In the genomic region with DNA sequence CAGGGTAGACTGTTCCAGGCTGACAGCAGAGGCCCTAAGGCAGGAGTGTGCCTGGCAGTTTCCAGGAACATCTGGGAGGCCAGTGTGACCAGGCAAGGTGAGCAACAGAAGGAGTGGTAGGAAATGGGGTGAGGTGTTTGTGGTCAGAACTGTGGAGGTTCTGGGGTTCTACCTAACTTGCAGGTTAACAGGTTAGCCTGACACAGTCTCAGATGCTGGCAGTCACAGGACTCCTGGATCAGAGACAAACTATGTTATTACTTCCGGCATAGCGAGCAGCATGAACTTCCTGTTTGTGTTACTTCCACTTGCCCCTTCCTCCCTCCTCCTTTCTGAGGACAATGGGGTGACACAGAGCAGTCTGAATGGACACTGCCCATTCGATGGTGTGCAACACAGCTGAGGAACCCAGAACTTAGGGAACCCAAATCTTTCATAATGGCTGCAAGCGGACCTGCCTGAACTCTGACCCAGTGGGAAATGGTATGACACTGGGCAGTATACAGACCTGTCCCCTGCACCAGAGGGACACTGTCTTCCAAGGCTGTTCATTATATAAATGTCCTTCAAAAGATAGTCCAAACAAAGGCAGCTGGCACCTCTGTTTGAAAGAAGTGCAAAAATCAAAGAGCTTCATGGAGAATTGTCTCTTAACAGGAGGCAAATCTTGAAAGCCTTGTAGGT, we compare ENCODE assay signal across 9 cellular contexts. TPM values are rescaled to one million over a fixed set of nuclear protein-coding genes. Genes with fewer than 3 reads are reported as not detected.
DNase-seq lines count a peak whose midpoint lies in the region; ATAC-seq and TF ChIP-seq lines count a peak whose summit lies in the region.
"Had no signal": no experiment of that assay in that cellular context is flagged by ENCODE, and none has a peak within 500 bp of the region (broad histone marks: within the 10 kb centered on the region; RNA-seq: fewer than 3 reads in every experiment).

No MANE protein-coding gene starts in this region.

- H3K27me3 Mint-ChIP-seq in central memory CD8-positive, alpha-beta T cell: no peaks in the 10 kb centered on the region

- H3K27me3 ChIP-seq in PC-3 (ENCODE audit: low read length): no peaks in the 10 kb centered on the region

- peak overlapping the region; percentile 84 for H3K27ac Mint-ChIP-seq in central memory CD8-positive, alpha-beta T cell (ENCODE audit: low read depth)

- peaks cover 18% of the 10 kb centered on the region for H3K79me2 ChIP-seq in PC-3 (ENCODE audit: low read length)

- no peak overlapping the region for H3K4me3 ChIP-seq in PC-3 (ENCODE audit: low read length)

- H3K36me3 ChIP-seq in PC-3 (ENCODE audit: low read depth, low read length): no peaks in the 10 kb centered on the region

- no peak overlapping the region for H3K27ac ChIP-seq in PC-3 (ENCODE audit: low read length)

- CTCF ChIA-PET in PC-3 (lab: Charles Lee): interaction anchor here (0.9 kb wide), 1 partner anchor 28 kb away, joined by 3 read pairs; the partner anchor contains the start of gene TYSND1

- no peak overlapping the region for H3K9ac ChIP-seq in PC-3 (ENCODE audit: low read length)

- TF ChIP-seq POLR2A in GM18951 (IDR thresholded peaks at IDR 0.05; ENCODE audit: extremely low read depth, insufficient read depth, insufficient read length): peak; percentile 20

- no peaks in the 10 kb centered on the region for H3K9me3 Mint-ChIP-seq in central memory CD8-positive, alpha-beta T cell

- no peaks in the 10 kb centered on the region for H3F3A ChIP-seq in PC-3 (ENCODE audit: low read length, unreplicated experiment)

- DNase-seq in PC-3: peak; percentile 69
- DNase-seq in central memory CD8-positive, alpha-beta T cell (ENCODE audit: low spot score in 2 of 2): peak in 1 of 2 donors; percentile 20
- DNase-seq in pons (ENCODE audit: low spot score): peak; percentile 41
- DNase-seq in 8988T: no peak
- no peak for DNase-seq in Right ventricle myocardium superior
- no peak for DNase-seq in effector CD8-positive, alpha-beta T cell (lab: John Stamatoyannopoulos, UW)
- DNase-seq: aorta had no signal

- TF ChIP-seq CTCF in PC-3 (conservative IDR thresholded peaks at IDR 0.05; ENCODE audit: low read depth, low read length): no peak

- H3K9me2 ChIP-seq in PC-3 (replicated peaks; ENCODE audit: low read length): no peaks in the 10 kb centered on the region

- peak overlapping the region; percentile 33 for H3K4me3 Mint-ChIP-seq in central memory CD8-positive, alpha-beta T cell

- H2AFZ ChIP-seq in PC-3 (ENCODE audit: low read length): peak overlapping the region; percentile 51

- peaks cover 8% of the 10 kb centered on the region for H4K20me1 ChIP-seq in PC-3 (ENCODE audit: low read length)

- BruUV-seq in PC-3 (replicated peaks; lab: Mats Ljungman, UMichigan): no TSS peak

- peak overlapping the region; percentile 2; the same call in 1 of the 2 replicates for H3K4me2 ChIP-seq in PC-3 (ENCODE audit: low read length)

- peaks cover 24% of the 10 kb centered on the region for H3K4me1 Mint-ChIP-seq in central memory CD8-positive, alpha-beta T cell

- in situ Hi-C loops in GM18951 (cut with MboI; ENCODE audit: low sequenced_read_pairs, unreplicated experiment): no loop called here

- H3K4me1 ChIP-seq in PC-3 (ENCODE audit: insufficient read depth, low read length): peaks cover 23% of the 10 kb centered on the region

- POLR2A ChIA-PET in PC-3 (lab: Charles Lee; ENCODE audit: unreplicated experiment): no interaction called here

- no peaks in the 10 kb centered on the region for H3K9me3 ChIP-seq in PC-3 (ENCODE audit: low read length)

- intact Hi-C loops in PC-3 (cut with micrococcal nuclease): no loop called here
- intact Hi-C loops in Right ventricle myocardium superior (cut with DNase I): no loop called here

- no peak for ATAC-seq in PC-3
- peak; percentile 25 for ATAC-seq in central memory CD8-positive, alpha-beta T cell (replicated peaks; ENCODE audit: extremely low read depth, poor library complexity, severe bottlenecking)
- ATAC-seq in GM21367 (IDR thresholded peaks at IDR 0.05; ENCODE audit: unreplicated experiment): no peak
- ATAC-seq in Right ventricle myocardium superior (ENCODE audit: poor library complexity): no peak

- peaks cover 12% of the 10 kb centered on the region for H3K36me3 Mint-ChIP-seq in central memory CD8-positive, alpha-beta T cell (ENCODE audit: insufficient read depth)

RNA-seq across cellular contexts. Expression of gene SAR1A, which starts 3.9 kb away (rescaled TPM):
- total RNA-seq in PC-3 (2014; rRNA removed) (161 and 213 TPM in 2 replicates), Right ventricle myocardium superior (72.7 TPM)

RNA-seq across cellular contexts. Expression of gene TYSND1, which starts 27.7 kb away (rescaled TPM):
- total RNA-seq in PC-3 (2014; rRNA removed) (78.2 and 87.3 TPM in 2 replicates), Right ventricle myocardium superior (5.9 TPM)

RNA-seq across cellular contexts. Expression of gene AIFM2, which starts 41.6 kb away (rescaled TPM):
- total RNA-seq in PC-3 (2014; rRNA removed) (29.2 and 39.0 TPM in 2 replicates), Right ventricle myocardium superior (20.2 TPM)

RNA-seq across cellular contexts. Expression of gene PPA1, which starts 59.0 kb away (rescaled TPM):
- total RNA-seq in PC-3 (2014; rRNA removed) (392 and 440 TPM in 2 replicates), Right ventricle myocardium superior (96.6 TPM)

Comparison
In these comparisons a context has a peak if more than half of its experiments do, and no peak if none do; other contexts are left out.
1. DNase-seq: peak in PC-3 (single experiment) and pons (single experiment); none in 8988T (single experiment), Right ventricle myocardium superior (single experiment) and effector CD8-positive, alpha-beta T cell (single experiment).
2. RNA of gene TYSND1, which starts 27.7 kb away (total RNA-seq): 78.2 to 87.3 TPM in PC-3; 5.9 TPM in Right ventricle myocardium superior (single experiment); every median in the first group is over 10 times any median in the second.